8 cellular contexts compared by ENCODE assay signal in the genomic region with DNA sequence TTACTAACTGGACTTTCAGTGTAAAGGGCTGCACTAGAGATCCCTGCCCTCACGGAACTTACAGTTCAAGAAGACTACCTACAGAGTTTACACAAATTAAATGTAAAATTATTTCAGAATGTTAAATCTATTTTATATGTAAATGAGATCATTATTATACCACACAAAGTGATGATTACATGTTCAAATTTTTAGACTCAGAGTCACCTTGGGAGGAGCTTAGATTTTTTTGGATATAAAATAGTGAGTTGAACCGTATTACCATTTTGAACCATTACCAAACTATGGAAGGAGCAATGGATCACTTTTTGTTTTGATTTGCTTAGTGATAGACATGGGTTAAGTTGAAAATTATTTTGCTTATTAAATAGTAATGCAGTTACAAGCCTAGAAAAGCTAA. TPM values are rescaled to one million over a fixed set of nuclear protein-coding genes. Genes with fewer than 3 reads are reported as not detected.
A peak's percentile ranks its signal among the peaks of the same experiment; 100 is the strongest.
DNase-seq lines count a peak whose midpoint lies in the region; ATAC-seq and TF ChIP-seq lines count a peak whose summit lies in the region.

No MANE protein-coding gene starts in this region.

- CTCF ChIA-PET in CD4-positive, alpha-beta T cell (lab: Charles Lee) = interaction anchor here (0.7 to 1.1 kb wide), 3 partner anchors 9 to 73 kb away, joined by 3 read pairs; no protein-coding TSS in a partner anchor
- CTCF ChIA-PET in CD8-positive, alpha-beta T cell (lab: Charles Lee) = interaction anchor here (1.0 to 1.8 kb wide), 5 partner anchors 13 to 221 kb away, joined by 3 to 8 read pairs (median 3); no protein-coding TSS in a partner anchor

- H3K36me3 Mint-ChIP-seq in CD4-positive, alpha-beta T cell (ENCODE audit: low read depth) = peaks cover 18% of the 10 kb centered on the region
- H3K36me3 Mint-ChIP-seq in natural killer cell treated with Interleukin-12 subunit alpha and Interleukin-12 subunit beta and Interleukin-15 and Interleukin-18, amount 100 ng/mL, for 72 hours = peaks cover 7% of the 10 kb centered on the region
- H3K36me3 Mint-ChIP-seq in CD8-positive, alpha-beta T cell = peaks cover 12% of the 10 kb centered on the region

- H3K27me3 ChIP-seq in CD4-positive, alpha-beta T cell (ENCODE audit: control insufficient read depth, insufficient read depth, low read length) = no peaks in the 10 kb centered on the region
- no peaks in the 10 kb centered on the region for H3K27me3 ChIP-seq in MG63
- no peaks in the 10 kb centered on the region for H3K27me3 ChIP-seq in dorsolateral prefrontal cortex
- no peaks in the 10 kb centered on the region for H3K27me3 ChIP-seq in CD8-positive, alpha-beta T cell (ENCODE audit: insufficient read depth, low read length)

- H3K4me1 ChIP-seq in CD8-positive, alpha-beta T cell (ENCODE audit: insufficient read depth, low read length) = peaks cover 12% of the 10 kb centered on the region

- H3K36me3 ChIP-seq in MG63 = peaks cover 55% of the 10 kb centered on the region
- no peaks in the 10 kb centered on the region for H3K36me3 ChIP-seq in CD8-positive, alpha-beta T cell (ENCODE audit: insufficient read depth, low read length)

- TF ChIP-seq CTCF in CD4-positive, alpha-beta T cell (IDR thresholded peaks at IDR 0.05) = no peak
- TF ChIP-seq CTCF in dorsolateral prefrontal cortex (IDR thresholded peaks at IDR 0.05 in 54 of 56, conservative IDR thresholded peaks at IDR 0.05 in 2 of 56; ENCODE audit: low read depth in 1 of 56, partially characterized antibody in 56 of 56) = no peak
- no peak for TF ChIP-seq CTCF in CD8-positive, alpha-beta T cell (IDR thresholded peaks at IDR 0.05)

- DNase-seq in CD4-positive, alpha-beta T cell = no peak
- DNase-seq in MG63 = no peak
- DNase-seq in dorsolateral prefrontal cortex = no peak
- DNase-seq in natural killer cell treated with Interleukin-12 subunit alpha and Interleukin-12 subunit beta and Interleukin-15 and Interleukin-18, amount 100 ng/mL, for 72 hours (ENCODE audit: low spot score) = no peak
- DNase-seq in CD8-positive, alpha-beta T cell = no peak
- no peak for DNase-seq in NCI-H1694 treated with DMSO at 0.1 percent for 48 hours (lab: John Stamatoyannopoulos, UW)

- H3K27ac Mint-ChIP-seq in CD4-positive, alpha-beta T cell = peak overlapping the region; percentile 80
- peak overlapping the region; percentile 80 to 95 for H3K27ac Mint-ChIP-seq in natural killer cell treated with Interleukin-12 subunit alpha and Interleukin-12 subunit beta and Interleukin-15 and Interleukin-18, amount 100 ng/mL, for 72 hours
- H3K27ac Mint-ChIP-seq in CD8-positive, alpha-beta T cell = no peak overlapping the region

- peaks cover 42% of the 10 kb centered on the region for H3K4me1 Mint-ChIP-seq in CD4-positive, alpha-beta T cell (ENCODE audit: low read depth)
- peaks cover 20 to 28% of the 10 kb centered on the region in 2 donors for H3K4me1 Mint-ChIP-seq in natural killer cell treated with Interleukin-12 subunit alpha and Interleukin-12 subunit beta and Interleukin-15 and Interleukin-18, amount 100 ng/mL, for 72 hours (ENCODE audit: low read depth in 2 of 2)
- peaks cover 36% of the 10 kb centered on the region for H3K4me1 Mint-ChIP-seq in CD8-positive, alpha-beta T cell (ENCODE audit: low read depth)

- no peak overlapping the region for H3K27ac ChIP-seq in CD4-positive, alpha-beta T cell (ENCODE audit: low read depth, low read length)
- peak overlapping the region in 1 of 59 donors; percentile 21 for H3K27ac ChIP-seq in dorsolateral prefrontal cortex
- H3K27ac ChIP-seq in CD8-positive, alpha-beta T cell (ENCODE audit: low read depth, low read length) = no peak overlapping the region

- peak overlapping the region; percentile 96 for H3K4me3 Mint-ChIP-seq in CD4-positive, alpha-beta T cell
- H3K4me3 Mint-ChIP-seq in natural killer cell treated with Interleukin-12 subunit alpha and Interleukin-12 subunit beta and Interleukin-15 and Interleukin-18, amount 100 ng/mL, for 72 hours = peak overlapping the region; percentile 90
- no peak overlapping the region for H3K4me3 Mint-ChIP-seq in CD8-positive, alpha-beta T cell

- ATAC-seq in CD4-positive, alpha-beta T cell (ENCODE audit: poor library complexity) = no peak
- ATAC-seq in natural killer cell treated with Interleukin-12 subunit alpha and Interleukin-12 subunit beta and Interleukin-15 and Interleukin-18, amount 100 ng/mL, for 72 hours = no peak
- ATAC-seq in GM21528 (IDR thresholded peaks at IDR 0.05; ENCODE audit: low FRiP score, unreplicated experiment) = no peak
- ATAC-seq in CD8-positive, alpha-beta T cell = no peak
- no peak for ATAC-seq in HG03439 (IDR thresholded peaks at IDR 0.05; ENCODE audit: unreplicated experiment)

- no peaks in the 10 kb centered on the region for H3K27me3 Mint-ChIP-seq in CD4-positive, alpha-beta T cell
- H3K27me3 Mint-ChIP-seq in natural killer cell treated with Interleukin-12 subunit alpha and Interleukin-12 subunit beta and Interleukin-15 and Interleukin-18, amount 100 ng/mL, for 72 hours = no peaks in the 10 kb centered on the region
- no peaks in the 10 kb centered on the region for H3K27me3 Mint-ChIP-seq in CD8-positive, alpha-beta T cell (ENCODE audit: low read depth)

- H3K9me3 Mint-ChIP-seq in CD4-positive, alpha-beta T cell = no peaks in the 10 kb centered on the region
- H3K9me3 Mint-ChIP-seq in natural killer cell treated with Interleukin-12 subunit alpha and Interleukin-12 subunit beta and Interleukin-15 and Interleukin-18, amount 100 ng/mL, for 72 hours = no peaks in the 10 kb centered on the region
- H3K9me3 Mint-ChIP-seq in CD8-positive, alpha-beta T cell = no peaks in the 10 kb centered on the region

- peak overlapping the region; percentile 84 for H3K4me3 ChIP-seq in MG63
- H3K4me3 ChIP-seq in dorsolateral prefrontal cortex = peak overlapping the region in 50 of 59 donors; percentile 6 to 98 (median 92)
- H3K4me3 ChIP-seq in CD8-positive, alpha-beta T cell (ENCODE audit: low read depth, low read length) = no peak overlapping the region

- H3K9me3 ChIP-seq in CD4-positive, alpha-beta T cell (ENCODE audit: control insufficient read depth, low read length) = no peaks in the 10 kb centered on the region
- no peaks in the 10 kb centered on the region for H3K9me3 ChIP-seq in MG63
- no peaks in the 10 kb centered on the region for H3K9me3 ChIP-seq in CD8-positive, alpha-beta T cell (ENCODE audit: low read length)

- intact Hi-C loops in CD4-positive, alpha-beta T cell (cut with DNase I, micrococcal nuclease) = loop anchor here (5.0 to 10.0 kb wide), 5 partner anchors 121 to 701 kb away; a partner anchor contains a TSS
- intact Hi-C loops in dorsolateral prefrontal cortex (cut with DNase I) = loop anchor here (10.0 kb wide), 4 partner anchors 221 to 701 kb away; a partner anchor contains a TSS
- intact Hi-C loops in CD8-positive, alpha-beta T cell (cut with DNase I, micrococcal nuclease) = loop anchor here in 1 of 2 experiments (10.0 kb wide), 1 partner anchor 471 kb away; a partner anchor contains a TSS

- POLR2A ChIA-PET in CD4-positive, alpha-beta T cell (lab: Charles Lee) = interaction anchor here (0.6 to 3.9 kb wide), 6 partner anchors 72 to 228 kb away, joined by 3 to 43 read pairs (median 7); a partner anchor contains a TSS
- POLR2A ChIA-PET in CD8-positive, alpha-beta T cell (lab: Charles Lee) = interaction anchor here (0.8 to 3.0 kb wide), 4 partner anchors 12 to 75 kb away, joined by 3 to 34 read pairs (median 9); a partner anchor contains a TSS

RNA-seq across cellular contexts. Expression of a gene that starts 1.6 kb away (rescaled TPM):
- total RNA-seq in CD4-positive, alpha-beta T cell = 10 to 100 TPM; 40.7 to 51.6 TPM
- 115 and 285 TPM in 2 replicates for total RNA-seq in MG63 (2014; rRNA removed; shearing (Covaris generic); ENCODE audit: low replicate concordance)
- 100 to 1,000 TPM in 59 of 120 experiments, 10 to 100 TPM in 61; 60.4 to 142 (median 98.8) TPM for total RNA-seq in dorsolateral prefrontal cortex
- total RNA-seq in natural killer cell treated with Interleukin-12 subunit alpha and Interleukin-12 subunit beta and Interleukin-15 and Interleukin-18, amount 100 ng/mL, for 72 hours = 100 to 1,000 TPM in 1 of 2 donors, 10 to 100 TPM in 1; 96.9 to 160 TPM
- 10 to 100 TPM; 52.4 to 53.4 TPM for total RNA-seq in CD8-positive, alpha-beta T cell
